Comparison of ENCODE assay signal across 15 cellular contexts in the genomic region with DNA sequence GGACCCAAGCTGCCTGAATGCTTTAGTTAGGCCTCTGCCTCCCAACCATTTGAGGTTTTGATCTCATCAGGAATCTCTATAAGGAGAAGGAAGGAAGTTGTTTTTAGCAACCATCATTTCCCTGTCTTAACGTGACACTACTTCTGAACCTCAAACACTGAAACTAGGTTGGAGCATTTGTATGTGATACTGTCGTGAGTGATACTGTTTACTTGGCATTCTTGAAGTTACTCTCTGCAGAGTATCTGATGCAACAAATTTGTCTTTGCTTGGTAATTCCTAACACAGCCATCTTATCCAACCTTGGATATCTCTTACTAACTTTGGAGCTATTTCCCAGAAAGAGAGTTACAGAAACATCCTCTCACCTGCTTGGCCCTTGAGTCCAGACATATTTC. TPM values are rescaled to one million over a fixed set of nuclear protein-coding genes. Genes with fewer than 3 reads are reported as not detected.
DNase-seq lines count a peak whose midpoint lies in the region; ATAC-seq and TF ChIP-seq lines count a peak whose summit lies in the region.
"Had no signal": no experiment of that assay in that cellular context is flagged by ENCODE, and none has a peak within 500 bp of the region (broad histone marks: within the 10 kb centered on the region; RNA-seq: fewer than 3 reads in every experiment).

No MANE protein-coding gene starts in this region.

- ATAC-seq in natural killer cell treated with Interleukin-12 subunit alpha and Interleukin-12 subunit beta and Interleukin-15 and Interleukin-18, amount 100 ng/mL, for 72 hours = no peak
- ATAC-seq in natural killer cell (no peak), right lobe of liver (peak in 3 of 4 donors; percentile 10 to 21 (median 10)), HG02588 (IDR thresholded peaks at IDR 0.05; ENCODE audit: unreplicated experiment) (no peak), GM21390 (IDR thresholded peaks at IDR 0.05; ENCODE audit: unreplicated experiment) (no peak)

- H3K27me3 Mint-ChIP-seq in natural killer cell treated with Interleukin-12 subunit alpha and Interleukin-12 subunit beta and Interleukin-15 and Interleukin-18, amount 100 ng/mL, for 72 hours = no peaks in the 10 kb centered on the region
- H3K27me3 Mint-ChIP-seq in natural killer cell (ENCODE audit: low read depth in 2 of 2) = no peaks in the 10 kb centered on the region
- H3K27me3 Mint-ChIP-seq: B cell had no signal

- DNase-seq in natural killer cell treated with Interleukin-12 subunit alpha and Interleukin-12 subunit beta and Interleukin-15 and Interleukin-18, amount 100 ng/mL, for 72 hours (ENCODE audit: low spot score) = no peak
- no peak for DNase-seq in natural killer cell
- DNase-seq in choroid plexus epithelial cell (ENCODE audit: low read depth) = peak; percentile 53
- no peak for DNase-seq in right lobe of liver
- no peak for DNase-seq in vagina (ENCODE audit: extremely low spot score in 2 of 2)
- no peak for DNase-seq in COLO829 (ENCODE audit: low spot score)
- DNase-seq: amniotic stem cell, left cardiac atrium, NCI-H1105, NCI-H774, SW 1271 had no signal

- H3K9me3 Mint-ChIP-seq in natural killer cell treated with Interleukin-12 subunit alpha and Interleukin-12 subunit beta and Interleukin-15 and Interleukin-18, amount 100 ng/mL, for 72 hours = peaks cover 1% of the 10 kb centered on the region
- peaks cover 0 to 2% of the 10 kb centered on the region in 2 donors for H3K9me3 Mint-ChIP-seq in natural killer cell

- H3K4me1 Mint-ChIP-seq in natural killer cell treated with Interleukin-12 subunit alpha and Interleukin-12 subunit beta and Interleukin-15 and Interleukin-18, amount 100 ng/mL, for 72 hours (ENCODE audit: low read depth in 2 of 2) = peaks cover 19 to 23% of the 10 kb centered on the region in 2 donors
- H3K4me1 Mint-ChIP-seq in natural killer cell = peaks cover 16 to 17% of the 10 kb centered on the region in 2 donors

- TF ChIP-seq POLR2A in right lobe of liver (IDR thresholded peaks at IDR 0.05) (no peak), vagina (IDR thresholded peaks at IDR 0.05) (no peak)

- H3K27ac Mint-ChIP-seq in natural killer cell treated with Interleukin-12 subunit alpha and Interleukin-12 subunit beta and Interleukin-15 and Interleukin-18, amount 100 ng/mL, for 72 hours = peak overlapping the region; percentile 66 to 74
- H3K27ac Mint-ChIP-seq in natural killer cell = no peak overlapping the region
- H3K27ac Mint-ChIP-seq: B cell had no signal

- intact Hi-C loops in natural killer cell (cut with micrococcal nuclease) = no loop called here
- intact Hi-C loops in right lobe of liver (cut with DNase I) = no loop called here
- intact Hi-C loops in vagina (cut with DNase I) = no loop called here

- H3K27me3 ChIP-seq in right lobe of liver (no peaks in the 10 kb centered on the region), vagina (no peaks in the 10 kb centered on the region)

- H3K4me3 Mint-ChIP-seq in natural killer cell treated with Interleukin-12 subunit alpha and Interleukin-12 subunit beta and Interleukin-15 and Interleukin-18, amount 100 ng/mL, for 72 hours = no peak overlapping the region
- no peak overlapping the region for H3K4me3 Mint-ChIP-seq in natural killer cell
- H3K4me3 Mint-ChIP-seq: B cell had no signal

- H3K4me1 ChIP-seq in right lobe of liver (peaks cover 3 to 34% (median 18%) of the 10 kb centered on the region in 4 donors), vagina (peaks cover 35% of the 10 kb centered on the region)

- H3K4me3 ChIP-seq in choroid plexus epithelial cell (ENCODE audit: low read depth, low read length) = no peak overlapping the region
- H3K4me3 ChIP-seq in right lobe of liver = no peak overlapping the region
- no peak overlapping the region for H3K4me3 ChIP-seq in vagina
- H3K4me3 ChIP-seq: prostate gland had no signal

- H3K27ac ChIP-seq in right lobe of liver (peak overlapping the region; percentile 73 to 85 (median 81)), vagina (peak overlapping the region; percentile 74)

- peaks cover 8% of the 10 kb centered on the region for H3K36me3 Mint-ChIP-seq in natural killer cell treated with Interleukin-12 subunit alpha and Interleukin-12 subunit beta and Interleukin-15 and Interleukin-18, amount 100 ng/mL, for 72 hours
- H3K36me3 Mint-ChIP-seq in natural killer cell = no peaks in the 10 kb centered on the region

- H3K9me3 ChIP-seq in right lobe of liver (no peaks in the 10 kb centered on the region), vagina (no peaks in the 10 kb centered on the region)
- H3K9me3 ChIP-seq: prostate gland had no signal

- WGBS in right lobe of liver (ENCODE audit: insufficient coverage, low coverage, low lambda C conversion rate, missing lambda C conversion rate) = 30% methylated on average over 2 of the region's 2 CpGs

- H3K36me3 ChIP-seq in right lobe of liver (no peaks in the 10 kb centered on the region), vagina (peaks cover 0 to 8% of the 10 kb centered on the region in 2 donors)
- H3K36me3 ChIP-seq: prostate gland had no signal

- TF ChIP-seq CTCF in natural killer cell (IDR thresholded peaks at IDR 0.05) (no peak), choroid plexus epithelial cell (conservative IDR thresholded peaks at IDR 0.05; ENCODE audit: low read depth, low read length) (no peak), right lobe of liver (IDR thresholded peaks at IDR 0.05) (no peak), vagina (IDR thresholded peaks at IDR 0.05) (no peak)

RNA-seq across cellular contexts. Expression of gene TTLL4, which starts 22.1 kb away (rescaled TPM):
- 10 to 100 TPM; 36.2 to 66.3 TPM for total RNA-seq in natural killer cell treated with Interleukin-12 subunit alpha and Interleukin-12 subunit beta and Interleukin-15 and Interleukin-18, amount 100 ng/mL, for 72 hours
- total RNA-seq in natural killer cell (10 to 100 TPM; 20.2 to 25.5 (median 22.8) TPM), right lobe of liver (10 to 100 TPM in 4 of 6 experiments, 1 to 10 TPM in 2; 8.2 to 14.8 (median 11.6) TPM), vagina (23.3 TPM)

RNA-seq across cellular contexts. Expression of gene CYP27A1, which starts 49.2 kb away (rescaled TPM):
- total RNA-seq in natural killer cell treated with Interleukin-12 subunit alpha and Interleukin-12 subunit beta and Interleukin-15 and Interleukin-18, amount 100 ng/mL, for 72 hours = under 1 TPM in 1 of 2 donors, not detected in 1; 0.24 TPM
- total RNA-seq in natural killer cell (1 to 10 TPM in 1 of 3 donors, under 1 TPM in 1, not detected in 1; 0.61 to 1.6 TPM), right lobe of liver (100 to 1,000 TPM; 209 to 463 (median 238) TPM), vagina (30.0 TPM)

Comparison
In these comparisons a context has a peak if more than half of its experiments do, and no peak if none do; other contexts are left out.
1. H3K27ac Mint-ChIP-seq: peak in natural killer cell treated with Interleukin-12 subunit alpha and Interleukin-12 subunit beta and Interleukin-15 and Interleukin-18, amount 100 ng/mL, for 72 hours (2 of 2); none in natural killer cell (0 of 2).
2. ATAC-seq: peak in right lobe of liver (3 of 4); none in natural killer cell treated with Interleukin-12 subunit alpha and Interleukin-12 subunit beta and Interleukin-15 and Interleukin-18, amount 100 ng/mL, for 72 hours (0 of 2), natural killer cell (0 of 3), HG02588 (single experiment) and GM21390 (single experiment).
3. RNA of gene CYP27A1, which starts 49.2 kb away (total RNA-seq): 209 to 463 TPM in right lobe of liver and 30.0 TPM in vagina (single experiment); 0.61 to 1.6 TPM in natural killer cell and 0.24 TPM in natural killer cell treated with Interleukin-12 subunit alpha and Interleukin-12 subunit beta and Interleukin-15 and Interleukin-18, amount 100 ng/mL, for 72 hours; every median in the first group is over 10 times any median in the second.